1 cellular context compared by ENCODE assay signal in genomic region chr5:43043400-43043756, GRCh38.
TF ChIP-seq lines count a peak whose summit lies in the region.

No MANE protein-coding gene starts in this region.

TF ChIP-seq in GM23338, 12 proteins besides CTCF, POLR2A, EP300 and RAD21 (continued from another document):
- TF ChIP-seq ETS1 (IDR thresholded peaks at IDR 0.05) (no peak), EZH2 (IDR thresholded peaks at IDR 0.05; ENCODE audit: low read depth, unreplicated experiment) (no peak), EZH2phosphoT487 (IDR thresholded peaks at IDR 0.05; ENCODE audit: unreplicated experiment) (no peak), ZNF331 (CRISPR knock-in tag; IDR thresholded peaks at IDR 0.05; ENCODE audit: low read depth) (no peak)
